Comparison of ENCODE assay signal across 1 cellular context in genomic region chr1:206744683-206745082, GRCh38.
A peak's percentile ranks its signal among the peaks of the same experiment; 100 is the strongest.
TF ChIP-seq lines count a peak whose summit lies in the region.

No MANE protein-coding gene starts in this region.

TF ChIP-seq in K562, 482 proteins besides CTCF, POLR2A, EP300 and RAD21 (continued from another document):
- no peak for TF ChIP-seq ZNF318 (IDR thresholded peaks at IDR 0.05; ENCODE audit: borderline replicate concordance in 1 of 2, low read depth in 1 of 2)
- peak; percentile 57 for TF ChIP-seq FOSL1 (tag; conservative IDR thresholded peaks at IDR 0.05)
- no peak for TF ChIP-seq BMI1 (IDR thresholded peaks at IDR 0.05; ENCODE audit: low read length)
- no peak for TF ChIP-seq XRCC4 (IDR thresholded peaks at IDR 0.05; ENCODE audit: extremely low read depth, insufficient read depth, insufficient read length)
- no peak for TF ChIP-seq HDAC8 (tag; IDR thresholded peaks at IDR 0.05)
- TF ChIP-seq DDX20 (tag; IDR thresholded peaks at IDR 0.05; ENCODE audit: low read depth), result no peak
- TF ChIP-seq ZBTB11 (CRISPR knock-in tag; IDR thresholded peaks at IDR 0.05), result no peak
- TF ChIP-seq CXXC5 (CRISPR knock-in tag; IDR thresholded peaks at IDR 0.05), result no peak
- TF ChIP-seq MCM5 (IDR thresholded peaks at IDR 0.05; ENCODE audit: low read depth), result no peak
- TF ChIP-seq ZNF124 (CRISPR knock-in tag; IDR thresholded peaks at IDR 0.05), result no peak
- no peak for TF ChIP-seq REST (CRISPR knock-in tag; IDR thresholded peaks at IDR 0.05; ENCODE audit: low read depth)
- no peak for TF ChIP-seq FOXJ3 (CRISPR knock-in tag; IDR thresholded peaks at IDR 0.05)
- no peak for TF ChIP-seq E4F1 (CRISPR knock-in tag; IDR thresholded peaks at IDR 0.05; ENCODE audit: borderline replicate concordance)
- no peak for TF ChIP-seq ZNF561 (CRISPR knock-in tag; conservative IDR thresholded peaks at IDR 0.05)
- TF ChIP-seq BHLHE40 (IDR thresholded peaks at IDR 0.05; ENCODE audit: low read length), result peak; percentile 88
- TF ChIP-seq EP400 (IDR thresholded peaks at IDR 0.05), result no peak
- no peak for TF ChIP-seq POLR2G (IDR thresholded peaks at IDR 0.05; ENCODE audit: low read depth, low read length)
- peak; percentile 25; the same call in 1 of the 2 replicates for TF ChIP-seq ATF3 (IDR thresholded peaks at IDR 0.05)
- TF ChIP-seq ATF3 (CRISPR knock-in tag; conservative IDR thresholded peaks at IDR 0.05), result no peak
- TF ChIP-seq E2F6 (IDR thresholded peaks at IDR 0.05; ENCODE audit: borderline replicate concordance in 1 of 2, extremely low read depth in 1 of 2, insufficient read depth in 1 of 2, insufficient read length in 1 of 2, low read depth in 1 of 2, low read length in 1 of 2, poor library complexity in 1 of 2, severe bottlenecking in 1 of 2), result peak in 1 of 2 experiments; percentile 77
- TF ChIP-seq KLF16 (IDR thresholded peaks at IDR 0.05), result no peak
- TF ChIP-seq HDGF (IDR thresholded peaks at IDR 0.05), result no peak
- no peak for TF ChIP-seq CBX3 (IDR thresholded peaks at IDR 0.05; ENCODE audit: borderline replicate concordance in 1 of 2, low read length in 2 of 2)
- no peak for TF ChIP-seq POLR2B (IDR thresholded peaks at IDR 0.05; ENCODE audit: low read depth, partially characterized antibody)
TF ChIP-seq in K562: peak in this region for 11.
